21 cellular contexts compared by ENCODE assay signal in genomic region chr3:158830391-158830790, GRCh38. TPM values are rescaled to one million over a fixed set of nuclear protein-coding genes. Genes with fewer than 3 reads are reported as not detected.
A peak's percentile ranks its signal among the peaks of the same experiment; 100 is the strongest.
DNase-seq lines count a peak whose midpoint lies in the region; ATAC-seq and TF ChIP-seq lines count a peak whose summit lies in the region.
"Had no signal": no experiment of that assay in that cellular context is flagged by ENCODE, and none has a peak within 500 bp of the region (broad histone marks: within the 10 kb centered on the region; RNA-seq: fewer than 3 reads in every experiment).

No MANE protein-coding gene starts in this region.

- no peaks in the 10 kb centered on the region for H3K27me3 Mint-ChIP-seq in stimulated activated naive CD8-positive, alpha-beta T cell treated with anti-CD3 and anti-CD28 coated beads, Interleukin-15, amount 100 ng/mL, for 72 hours
- H3K27me3 Mint-ChIP-seq: CD4-positive, CD25-positive, alpha-beta regulatory T cell; stimulated activated naive B cell treated with anti-CD40 and anti-IgM and Interleukin-4, amounts not matched to agents 10 μg/mL and 1 μg/mL and 100 μg/mL, for 72 hours had no signal

- no peaks in the 10 kb centered on the region for H3K4me1 ChIP-seq in Panc1 (ENCODE audit: control insufficient read depth, insufficient read depth, low read length)
- H3K4me1 ChIP-seq: heart left ventricle had no signal

- no peaks in the 10 kb centered on the region; the same call in 1 of the 2 replicates for H3K9me3 ChIP-seq in Panc1 (ENCODE audit: control insufficient read depth, insufficient read depth, low read depth, low read length)
- H3K9me3 ChIP-seq: heart left ventricle had no signal

- TF ChIP-seq CTCF in Panc1 (IDR thresholded peaks at IDR 0.05) (no peak), epithelial cell of esophagus (IDR thresholded peaks at IDR 0.05; ENCODE audit: insufficient read depth, low read depth, low read length, missing control alignments) (no peak)

- no peaks in the 10 kb centered on the region for H3K27me3 ChIP-seq in Panc1 (ENCODE audit: control insufficient read depth, insufficient read depth, low read length)
- H3K27me3 ChIP-seq: heart left ventricle had no signal

- peak; percentile 66 for ATAC-seq in stimulated activated naive CD8-positive, alpha-beta T cell treated with anti-CD3 and anti-CD28 coated beads, Interleukin-15, Interleukin-2, amounts not matched to agents 100 U/mL and 50 U/mL, for 24 hours
- ATAC-seq in stimulated activated naive CD8-positive, alpha-beta T cell treated with anti-CD3 and anti-CD28 coated beads, Interleukin-15, amount 100 ng/mL, for 72 hours, result no peak
- ATAC-seq in Panc1 (peak; percentile 51; the same call in 1 of the 2 replicates), HG02973 (IDR thresholded peaks at IDR 0.05; ENCODE audit: unreplicated experiment) (no peak), HG03342 (IDR thresholded peaks at IDR 0.05; ENCODE audit: unreplicated experiment) (no peak)
- ATAC-seq: heart left ventricle; HepG2; left ventricle myocardium superior; stimulated activated naive B cell treated with anti-CD40 and anti-IgM and Interleukin-4, amounts not matched to agents 10 μg/mL and 1 μg/mL and 100 μg/mL, for 72 hours had no signal

- no peaks in the 10 kb centered on the region for H3K9me3 Mint-ChIP-seq in stimulated activated naive CD8-positive, alpha-beta T cell treated with anti-CD3 and anti-CD28 coated beads, Interleukin-15, amount 100 ng/mL, for 72 hours
- H3K9me3 Mint-ChIP-seq: CD4-positive, CD25-positive, alpha-beta regulatory T cell; stimulated activated naive B cell treated with anti-CD40 and anti-IgM and Interleukin-4, amounts not matched to agents 10 μg/mL and 1 μg/mL and 100 μg/mL, for 72 hours had no signal

- CTCF ChIA-PET in Panc1 (lab: Charles Lee), result no interaction called here

- H3K27ac ChIP-seq in Panc1 (ENCODE audit: low read length), result no peak overlapping the region
- H3K27ac ChIP-seq: heart left ventricle had no signal

- no peaks in the 10 kb centered on the region for H3K36me3 ChIP-seq in Panc1 (ENCODE audit: control insufficient read depth, insufficient read depth, low read length)

- no peaks in the 10 kb centered on the region for H3K4me1 Mint-ChIP-seq in stimulated activated naive CD8-positive, alpha-beta T cell treated with anti-CD3 and anti-CD28 coated beads, Interleukin-15, amount 100 ng/mL, for 72 hours
- H3K4me1 Mint-ChIP-seq: stimulated activated naive B cell treated with anti-CD40 and anti-IgM and Interleukin-4, amounts not matched to agents 10 μg/mL and 1 μg/mL and 100 μg/mL, for 72 hours had no signal

- DNase-seq in stimulated activated naive CD8-positive, alpha-beta T cell treated with anti-CD3 and anti-CD28 coated beads, Interleukin-15, Interleukin-2, amounts not matched to agents 100 U/mL and 50 U/mL, for 24 hours, result no peak
- no peak for DNase-seq in stimulated activated naive CD8-positive, alpha-beta T cell treated with anti-CD3 and anti-CD28 coated beads, Interleukin-15, amount 100 ng/mL, for 72 hours
- no peak for DNase-seq in Panc1 (ENCODE audit: low read depth, low spot score)
- peak; percentile 63 for DNase-seq in epithelial cell of esophagus (ENCODE audit: low read depth)
- DNase-seq in NCI-H2081 treated with DMSO at 0.1 percent for 48 hours (lab: John Stamatoyannopoulos, UW), result no peak
- no peak for DNase-seq in NCI-H146 (lab: John Stamatoyannopoulos, UW)
- DNase-seq: activated CD4-positive, alpha-beta T cell treated with anti-CD3 and anti-CD28 coated beads, Interleukin-2, amount 50 U/mL, for 4 hours; activated naive CD4-positive, alpha-beta T cell; aorta; CD4-positive, CD25-positive, alpha-beta regulatory T cell; effector memory CD4-positive, alpha-beta T cell; GOT3; heart left ventricle; left ventricle myocardium superior; NCI-H1417 treated with DMSO at 0.1 percent for 48 hours; NCI-H2171; NCI-H69; stimulated activated naive B cell treated with anti-CD40 and anti-IgM and Interleukin-4, amounts not matched to agents 10 μg/mL and 1 μg/mL and 100 μg/mL, for 72 hours had no signal

- in situ Hi-C loops in Panc1 (cut with HindIII; ENCODE audit: low pct_unique_long_range_greater_than_20kb, low sequenced_read_pairs), result no loop called here

- BruUV-seq in Panc1 (replicated peaks; lab: Mats Ljungman, UMichigan), result no TSS peak

- intact Hi-C loops in Panc1 (cut with micrococcal nuclease; ENCODE audit: unreplicated experiment), result no loop called here

- no peak overlapping the region for H3K27ac Mint-ChIP-seq in stimulated activated naive CD8-positive, alpha-beta T cell treated with anti-CD3 and anti-CD28 coated beads, Interleukin-15, amount 100 ng/mL, for 72 hours
- H3K27ac Mint-ChIP-seq: CD4-positive, CD25-positive, alpha-beta regulatory T cell; stimulated activated naive B cell treated with anti-CD40 and anti-IgM and Interleukin-4, amounts not matched to agents 10 μg/mL and 1 μg/mL and 100 μg/mL, for 72 hours had no signal

- POLR2A ChIA-PET in Panc1 (lab: Charles Lee), result no interaction called here

- H3K4me3 ChIP-seq in Panc1 (ENCODE audit: low read depth in 2 of 2, low read length in 2 of 2) (no peak overlapping the region), epithelial cell of esophagus (ENCODE audit: low read length) (no peak overlapping the region)
- H3K4me3 ChIP-seq: heart left ventricle had no signal

- H3K4me3 Mint-ChIP-seq in stimulated activated naive CD8-positive, alpha-beta T cell treated with anti-CD3 and anti-CD28 coated beads, Interleukin-15, amount 100 ng/mL, for 72 hours, result no peak overlapping the region
- H3K4me3 Mint-ChIP-seq: CD4-positive, CD25-positive, alpha-beta regulatory T cell; stimulated activated naive B cell treated with anti-CD40 and anti-IgM and Interleukin-4, amounts not matched to agents 10 μg/mL and 1 μg/mL and 100 μg/mL, for 72 hours had no signal

RNA-seq across cellular contexts. Expression of gene MFSD1, which starts 28.5 kb away (rescaled TPM):
- 50.7 TPM for total RNA-seq in Panc1 (2021; ENCODE audit: unreplicated experiment)
- polyA plus RNA-seq in Panc1 (2012; ENCODE audit: insufficient read length), result 26.5 TPM

Comparison
In these comparisons a context has a peak if more than half of its experiments do, and no peak if none do; other contexts are left out.
1. ATAC-seq: peak in stimulated activated naive CD8-positive, alpha-beta T cell treated with anti-CD3 and anti-CD28 coated beads, Interleukin-15, Interleukin-2, amounts not matched to agents 100 U/mL and 50 U/mL, for 24 hours (single experiment) and Panc1 (single experiment); none in stimulated activated naive CD8-positive, alpha-beta T cell treated with anti-CD3 and anti-CD28 coated beads, Interleukin-15, amount 100 ng/mL, for 72 hours (single experiment), HG02973 (single experiment) and HG03342 (single experiment).